8 cellular contexts compared by ENCODE assay signal in the genomic region with DNA sequence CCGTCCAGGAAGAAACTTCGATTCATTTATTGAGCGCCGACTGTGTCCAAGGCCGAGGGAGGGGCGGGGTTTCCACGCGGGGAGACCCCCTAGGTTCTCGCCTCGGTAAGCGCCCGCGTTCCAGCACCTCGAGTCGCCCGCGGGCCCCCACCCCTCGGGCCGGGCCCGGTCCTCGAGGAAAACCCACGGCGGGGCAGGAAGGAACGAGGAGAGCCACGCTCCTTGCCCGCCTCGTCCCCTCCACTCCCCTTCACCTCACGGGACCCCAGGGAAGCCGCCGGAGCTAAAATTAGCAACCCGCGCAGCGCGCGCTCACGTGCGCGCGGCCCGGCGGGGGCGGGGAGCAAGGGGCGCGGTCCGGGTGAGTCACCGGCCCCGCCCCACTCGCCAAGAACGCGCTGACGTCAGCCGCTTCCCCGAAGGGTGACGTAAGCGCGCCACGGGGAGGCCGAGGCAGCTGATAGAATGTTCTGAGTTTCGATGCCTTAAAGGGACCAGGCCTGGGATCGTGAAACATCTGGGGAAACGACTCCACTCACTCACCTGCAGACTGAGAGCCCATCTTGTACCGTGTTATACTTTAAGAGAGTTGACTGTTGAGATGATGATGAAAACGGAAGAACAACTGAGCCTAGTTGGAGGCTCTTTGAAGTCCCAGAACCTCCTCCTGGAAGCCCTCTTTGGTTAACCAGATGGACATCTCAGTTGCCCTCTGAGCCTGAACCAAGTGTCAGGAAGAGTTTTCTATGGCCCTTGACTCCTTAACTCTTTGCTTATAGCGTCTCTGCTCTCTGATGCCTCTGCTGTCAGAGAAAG. TPM values are rescaled to one million over a fixed set of nuclear protein-coding genes. Genes with fewer than 3 reads are reported as not detected.
DNase-seq lines count a peak whose midpoint lies in the region; ATAC-seq and TF ChIP-seq lines count a peak whose summit lies in the region.

No MANE protein-coding gene starts in this region.

- H3K9me3 Mint-ChIP-seq in activated B cell treated with CpG ODN at 0.5 μM for 24 hours (peaks cover 4% of the 10 kb centered on the region), immature natural killer cell (peaks cover 0 to 4% (median 0%) of the 10 kb centered on the region in 6 donors)

- peak overlapping the region; percentile 88 for H3K4me3 Mint-ChIP-seq in activated B cell treated with CpG ODN at 0.5 μM for 24 hours
- H3K4me3 Mint-ChIP-seq in immature natural killer cell = peak overlapping the region; percentile 84 to 95 (median 91)

- H3K4me3 ChIP-seq in cardiac fibroblast (replicated peaks in 1 of 2; ENCODE audit: low read depth in 2 of 2, low read length in 2 of 2) = peak overlapping the region; percentile 64 to 68

- ATAC-seq in GM18907 (IDR thresholded peaks at IDR 0.05; ENCODE audit: unreplicated experiment) = peak; percentile 84
- peak; percentile 96 for ATAC-seq in HG03135 (IDR thresholded peaks at IDR 0.05; ENCODE audit: unreplicated experiment)
- ATAC-seq in activated B cell treated with CpG ODN at 0.5 μM for 24 hours (ENCODE audit: low read depth) = peak; percentile 88

- POLR2A ChIA-PET in activated B cell treated with CpG ODN at 0.5 μM for 24 hours (lab: Charles Lee) = interaction anchor here (0.6 to 2.7 kb wide), 14 partner anchors 8 to 774 kb away, joined by 3 to 49 read pairs (median 4); partner anchors contain the start of genes ATF3, DTL, FLVCR1 and INTS7

- DNase-seq in AG08396 (ENCODE audit: low spot score) = peak; percentile 97
- DNase-seq in NCI-H2196 treated with DMSO at 0.1 percent for 48 hours (lab: John Stamatoyannopoulos, UW; ENCODE audit: unreplicated experiment) = peak; percentile 76
- peak; percentile 93 for DNase-seq in activated B cell treated with CpG ODN at 0.5 μM for 24 hours
- peak; percentile 92 to 97 for DNase-seq in cardiac fibroblast (ENCODE audit: low read depth in 2 of 2)
- DNase-seq in immature natural killer cell = peak; percentile 87 to 91 (median 90)
- DNase-seq in smooth muscle cell of the brain vasculature (ENCODE audit: low read depth, low spot score) = peak; percentile 91

- H3K36me3 Mint-ChIP-seq in activated B cell treated with CpG ODN at 0.5 μM for 24 hours (ENCODE audit: low read depth) (no peaks in the 10 kb centered on the region), immature natural killer cell (peaks cover 0 to 3% (median 0%) of the 10 kb centered on the region in 3 donors)

- CTCF ChIA-PET in activated B cell treated with CpG ODN at 0.5 μM for 24 hours (lab: Charles Lee) = interaction anchor here (1.3 to 1.7 kb wide), 3 partner anchors 8 to 82 kb away, joined by 3 to 4 read pairs (median 4); partner anchors contain the start of gene ATF3

- peaks cover 13% of the 10 kb centered on the region for H3K4me1 Mint-ChIP-seq in activated B cell treated with CpG ODN at 0.5 μM for 24 hours
- peaks cover 12 to 18% of the 10 kb centered on the region in 2 donors for H3K4me1 Mint-ChIP-seq in immature natural killer cell

- no peak for TF ChIP-seq CTCF in activated B cell treated with CpG ODN at 0.5 μM for 24 hours (IDR thresholded peaks at IDR 0.05)
- TF ChIP-seq CTCF in cardiac fibroblast (IDR thresholded peaks at IDR 0.05; ENCODE audit: low read depth, low read length) = no peak

- H3K27ac Mint-ChIP-seq in activated B cell treated with CpG ODN at 0.5 μM for 24 hours = peak overlapping the region; percentile 93
- peak overlapping the region; percentile 87 to 99 (median 97) for H3K27ac Mint-ChIP-seq in immature natural killer cell

- peaks cover 2% of the 10 kb centered on the region for H3K27me3 Mint-ChIP-seq in activated B cell treated with CpG ODN at 0.5 μM for 24 hours
- peaks cover 0 to 13% (median 9%) of the 10 kb centered on the region in 3 donors for H3K27me3 Mint-ChIP-seq in immature natural killer cell (ENCODE audit: low read depth in 3 of 3)

- intact Hi-C loops in activated B cell treated with CpG ODN at 0.5 μM for 24 hours (cut with micrococcal nuclease) = loop anchor here (1.0 to 5.0 kb wide), 14 partner anchors 8 to 980 kb away; partner anchors contain the start of genes ANGEL2, ATF3, FLVCR1 and NENF

RNA-seq across cellular contexts. Expression of gene ATF3, which starts 49.7 kb away (rescaled TPM):
- 13.1 and 16.8 TPM in 2 replicates for total RNA-seq in activated B cell treated with CpG ODN at 0.5 μM for 24 hours
- under 1 TPM in 2 of 3 donors, not detected in 1; 0.40 to 0.70 TPM for polyA plus RNA-seq in immature natural killer cell

Comparison
In these comparisons a context has a peak if more than half of its experiments do, and no peak if none do; other contexts are left out.
1. Peak in every context shown above with its lines: DNase-seq, ATAC-seq and H3K4me3 ChIP-seq.